ENCODE assay signal across 1 cellular context in the genomic region with DNA sequence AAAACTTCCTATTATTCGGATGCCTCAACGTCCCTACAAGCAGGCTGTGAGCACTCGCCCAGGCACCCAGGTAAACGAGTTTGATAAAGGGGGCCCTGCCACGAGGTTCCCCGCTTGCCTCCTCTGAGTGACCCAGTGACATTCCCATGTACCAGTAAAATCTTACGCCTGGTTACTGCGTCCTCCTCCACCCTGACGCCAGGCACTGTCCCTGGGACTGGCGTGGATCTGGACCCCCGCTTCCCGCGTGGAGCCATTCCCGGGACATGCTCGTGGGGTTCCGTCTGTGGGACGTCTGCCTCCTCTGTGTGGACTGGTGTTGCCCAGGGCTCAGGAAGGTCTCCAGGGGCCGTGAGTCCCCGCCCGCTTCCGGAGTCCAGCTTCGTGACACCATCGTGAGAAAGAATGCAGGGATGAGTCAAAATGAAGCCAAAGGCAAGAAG.
TF ChIP-seq lines count a peak whose summit lies in the region.

No MANE protein-coding gene starts in this region.

TF ChIP-seq in K562, 482 proteins besides CTCF, POLR2A, EP300 and RAD21:
- TF ChIP-seq KLF1 (tag; IDR thresholded peaks at IDR 0.05) (0 out of 2 replicates have a peak, but pooled peaks have one; percentile 10), NRF1 (conservative IDR thresholded peaks at IDR 0.05 in 1 of 2, IDR thresholded peaks at IDR 0.05 in 1 of 2) (0 out of 4 replicates have a peak, but pooled peaks of 1 of the 2 experiments have one; percentile 5), GABPA (tag; conservative IDR thresholded peaks at IDR 0.05; ENCODE audit: low read depth) (peak; percentile 56), ZNF175 (CRISPR knock-in tag; IDR thresholded peaks at IDR 0.05; ENCODE audit: low read depth) (no peak)
- TF ChIP-seq, protein P1, sequence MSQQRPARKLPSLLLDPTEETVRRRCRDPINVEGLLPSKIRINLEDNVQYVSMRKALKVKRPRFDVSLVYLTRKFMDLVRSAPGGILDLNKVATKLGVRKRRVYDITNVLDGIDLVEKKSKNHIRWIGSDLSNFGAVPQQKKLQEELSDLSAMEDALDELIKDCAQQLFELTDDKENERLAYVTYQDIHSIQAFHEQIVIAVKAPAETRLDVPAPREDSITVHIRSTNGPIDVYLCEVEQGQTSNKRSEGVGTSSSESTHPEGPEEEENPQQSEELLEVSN (IDR thresholded peaks at IDR 0.05; ENCODE audit: borderline replicate concordance in 1 of 2, extremely low read depth in 1 of 2, insufficient read depth in 1 of 2, insufficient read length in 1 of 2, low read depth in 1 of 2, low read length in 1 of 2, poor library complexity in 1 of 2, severe bottlenecking in 1 of 2) = peak in 1 of 2 experiments; percentile 2
- TF ChIP-seq, protein P2, sequence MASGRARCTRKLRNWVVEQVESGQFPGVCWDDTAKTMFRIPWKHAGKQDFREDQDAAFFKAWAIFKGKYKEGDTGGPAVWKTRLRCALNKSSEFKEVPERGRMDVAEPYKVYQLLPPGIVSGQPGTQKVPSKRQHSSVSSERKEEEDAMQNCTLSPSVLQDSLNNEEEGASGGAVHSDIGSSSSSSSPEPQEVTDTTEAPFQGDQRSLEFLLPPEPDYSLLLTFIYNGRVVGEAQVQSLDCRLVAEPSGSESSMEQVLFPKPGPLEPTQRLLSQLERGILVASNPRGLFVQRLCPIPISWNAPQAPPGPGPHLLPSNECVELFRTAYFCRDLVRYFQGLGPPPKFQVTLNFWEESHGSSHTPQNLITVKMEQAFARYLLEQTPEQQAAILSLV (tag; IDR thresholded peaks at IDR 0.05) = no peak
